ENCODE assay signal across 28 cellular contexts in the genomic region with DNA sequence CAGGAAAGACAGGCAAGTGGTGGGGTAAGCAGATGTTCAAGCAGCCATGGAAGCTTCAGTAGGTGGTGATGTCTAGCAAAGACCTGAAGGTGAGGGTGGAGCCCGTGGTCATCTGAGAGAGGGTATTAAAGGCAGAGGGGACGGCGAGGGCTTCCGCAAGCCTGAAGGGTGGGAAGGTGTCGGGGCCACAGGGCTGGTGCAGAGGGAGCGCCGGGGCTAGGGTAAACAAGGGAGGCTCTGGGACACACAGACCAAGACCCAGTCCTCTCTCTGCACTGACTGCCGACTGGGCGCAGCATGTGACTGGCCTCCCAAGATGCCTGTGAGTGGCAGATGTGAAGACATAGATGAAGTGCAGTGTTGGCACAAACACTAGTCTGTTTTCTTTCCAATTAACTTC.
"Had no signal": no experiment of that assay in that cellular context is flagged by ENCODE, and none has a peak within 500 bp of the region (broad histone marks: within the 10 kb centered on the region; RNA-seq: fewer than 3 reads in every experiment).

No MANE protein-coding gene starts in this region.

- H3K27ac ChIP-seq: adrenal gland, cardiac muscle cell, colonic mucosa, left ventricle myocardium inferior, neutrophil, right lobe of liver had no signal

- H3K9me3 ChIP-seq: adrenal gland, colonic mucosa, left ventricle myocardium inferior, neutrophil, right lobe of liver, thoracic aorta had no signal

- DNase-seq: activated B cell treated with CpG ODN at 0.5 μM for 24 hours; activated effector memory CD4-positive, alpha-beta T cell treated with Interleukin-2 at 50 U/mL for 16 hours; activated naive CD4-positive, alpha-beta T cell treated with anti-CD3 and anti-CD28 coated beads for 36 hours; activated naive CD8-positive, alpha-beta T cell treated with anti-CD3 and anti-CD28 coated beads for 36 hours; activated T-cell treated with anti-CD3 and anti-CD28 coated beads for 4 hours; activated T-cell treated with anti-CD3 and anti-CD28 coated beads, Interleukin-2, amount 50 U/mL, for 72 hours; aorta; cerebellar nuclear complex; colonic mucosa; effector memory CD4-positive, alpha-beta T cell; islet precursor cell; left ventricle myocardium inferior; naive thymus-derived CD8-positive, alpha-beta T cell; right lobe of liver; stimulated activated CD4-positive, alpha-beta T cell treated with anti-CD3 and anti-CD28 coated beads, Interleukin-12 subunit alpha, Interleukin-12 subunit beta, amount 100 ng/mL, for 4 hours; stimulated activated CD4-positive, alpha-beta T cell treated with anti-CD3 and anti-CD28 coated beads, Interleukin-4, amount 100 ng/mL, for 1 hour; T-cell had no signal

- H3K27ac Mint-ChIP-seq: activated B cell treated with CpG ODN at 0.5 μM for 24 hours; activated naive CD4-positive, alpha-beta T cell treated with anti-CD3 and anti-CD28 coated beads for 36 hours; activated naive CD8-positive, alpha-beta T cell treated with anti-CD3 and anti-CD28 coated beads for 36 hours; activated T-cell treated with anti-CD3 and anti-CD28 coated beads, Interleukin-2, amount 50 U/mL, for 72 hours; naive thymus-derived CD8-positive, alpha-beta T cell; stimulated activated effector memory CD8-positive, alpha-beta T cell treated with anti-CD3 and anti-CD28 coated beads, Interleukin-12 subunit alpha, Interleukin-12 subunit beta, amount 100 ng/mL, for 72 hours; stimulated activated naive CD8-positive, alpha-beta T cell treated with anti-CD3 and anti-CD28 coated beads, Interleukin-15, Interleukin-2, amounts not matched to agents 100 ng/mL and 50 ng/mL, for 24 hours; T-cell; T-helper 2 cell treated with Interferon-gamma antibody and Interleukin-4, amounts not matched to agents 5 μg/mL and 100 μg/mL, for 36 hours; type B pancreatic cell had no signal

- H3K4me3 ChIP-seq: adrenal gland, cardiac muscle cell, colonic mucosa, left ventricle myocardium inferior, lung, right lobe of liver, thoracic aorta had no signal

- H3K27me3 Mint-ChIP-seq: activated B cell treated with CpG ODN at 0.5 μM for 24 hours; activated naive CD8-positive, alpha-beta T cell treated with anti-CD3 and anti-CD28 coated beads for 36 hours; naive thymus-derived CD8-positive, alpha-beta T cell; stimulated activated naive CD8-positive, alpha-beta T cell treated with anti-CD3 and anti-CD28 coated beads, Interleukin-15, Interleukin-2, amounts not matched to agents 100 ng/mL and 50 ng/mL, for 24 hours; T-cell had no signal

- H3K36me3 Mint-ChIP-seq: activated naive CD8-positive, alpha-beta T cell treated with anti-CD3 and anti-CD28 coated beads for 36 hours; brain; naive thymus-derived CD8-positive, alpha-beta T cell; stimulated activated effector memory CD8-positive, alpha-beta T cell treated with anti-CD3 and anti-CD28 coated beads, Interleukin-12 subunit alpha, Interleukin-12 subunit beta, amount 100 ng/mL, for 72 hours; T-cell; type B pancreatic cell had no signal

- H3K4me1 ChIP-seq: colonic mucosa, right lobe of liver had no signal

- H3K4me1 Mint-ChIP-seq: activated naive CD8-positive, alpha-beta T cell treated with anti-CD3 and anti-CD28 coated beads for 36 hours; naive thymus-derived CD8-positive, alpha-beta T cell; stimulated activated effector memory CD8-positive, alpha-beta T cell treated with anti-CD3 and anti-CD28 coated beads, Interleukin-12 subunit alpha, Interleukin-12 subunit beta, amount 100 ng/mL, for 72 hours; T-cell had no signal

- H3K27me3 ChIP-seq: adrenal gland, cardiac muscle cell, colonic mucosa, neutrophil, right lobe of liver had no signal

- H3K9me3 Mint-ChIP-seq: activated B cell treated with CpG ODN at 0.5 μM for 24 hours; activated naive CD4-positive, alpha-beta T cell treated with anti-CD3 and anti-CD28 coated beads for 36 hours; activated naive CD8-positive, alpha-beta T cell treated with anti-CD3 and anti-CD28 coated beads for 36 hours; activated T-cell treated with anti-CD3 and anti-CD28 coated beads, Interleukin-2, amount 50 U/mL, for 72 hours; brain; naive thymus-derived CD8-positive, alpha-beta T cell; stimulated activated effector memory CD8-positive, alpha-beta T cell treated with anti-CD3 and anti-CD28 coated beads, Interleukin-12 subunit alpha, Interleukin-12 subunit beta, amount 100 ng/mL, for 72 hours; stimulated activated naive CD8-positive, alpha-beta T cell treated with anti-CD3 and anti-CD28 coated beads, Interleukin-15, Interleukin-2, amounts not matched to agents 100 ng/mL and 50 ng/mL, for 24 hours; T-cell; T-helper 2 cell treated with Interferon-gamma antibody and Interleukin-4, amounts not matched to agents 5 μg/mL and 100 μg/mL, for 36 hours; type B pancreatic cell had no signal

- H3K36me3 ChIP-seq: adrenal gland, cardiac muscle cell, colonic mucosa, neutrophil, right lobe of liver, thoracic aorta had no signal

- FAIRE-seq: frontal cortex had no signal

- ATAC-seq: activated T-cell treated with anti-CD3 and anti-CD28 coated beads, Interleukin-2, amount 50 U/mL, for 72 hours; naive thymus-derived CD8-positive, alpha-beta T cell; right lobe of liver; stimulated activated effector memory CD8-positive, alpha-beta T cell treated with anti-CD3 and anti-CD28 coated beads, Interleukin-12 subunit alpha, Interleukin-12 subunit beta, amount 100 ng/mL, for 72 hours; T-cell had no signal

- H3K4me3 Mint-ChIP-seq: activated B cell treated with CpG ODN at 0.5 μM for 24 hours; activated naive CD4-positive, alpha-beta T cell treated with anti-CD3 and anti-CD28 coated beads for 36 hours; activated naive CD8-positive, alpha-beta T cell treated with anti-CD3 and anti-CD28 coated beads for 36 hours; activated T-cell treated with anti-CD3 and anti-CD28 coated beads, Interleukin-2, amount 50 U/mL, for 72 hours; brain; naive thymus-derived CD8-positive, alpha-beta T cell; stimulated activated effector memory CD8-positive, alpha-beta T cell treated with anti-CD3 and anti-CD28 coated beads, Interleukin-12 subunit alpha, Interleukin-12 subunit beta, amount 100 ng/mL, for 72 hours; stimulated activated naive CD8-positive, alpha-beta T cell treated with anti-CD3 and anti-CD28 coated beads, Interleukin-15, Interleukin-2, amounts not matched to agents 100 ng/mL and 50 ng/mL, for 24 hours; T-cell; T-helper 2 cell treated with Interferon-gamma antibody and Interleukin-4, amounts not matched to agents 5 μg/mL and 100 μg/mL, for 36 hours; type B pancreatic cell had no signal
